8 cellular contexts compared by ENCODE assay signal in genomic region chr1:27522148-27522859, GRCh38.
DNase-seq lines count a peak whose midpoint lies in the region.

No MANE protein-coding gene starts in this region.

- H3K4me3 ChIP-seq in BLaER1 treated with 17β-estradiol and CSF1 and Interleukin-3, amounts not matched to agents 10 nM and 100 nM: peak overlapping the region in 5 of 10 experiments; percentile 2 to 31 (median 13); a peak in 5 of 20 replicates
- H3K4me3 ChIP-seq in iPS-20b (ENCODE audit: low read length): no peak overlapping the region

- H3K9me3 ChIP-seq in BLaER1 treated with 17β-estradiol and CSF1 and Interleukin-3, amounts not matched to agents 10 nM and 100 nM (replicated peaks in 1 of 11): no peaks in the 10 kb centered on the region
- H3K9me3 ChIP-seq in iPS-20b (ENCODE audit: insufficient read depth, low read depth, low read length): no peaks in the 10 kb centered on the region

- H4K20me1 ChIP-seq in BLaER1 treated with 17β-estradiol and CSF1 and Interleukin-3, amounts not matched to agents 10 nM and 100 nM: no peaks in the 10 kb centered on the region

- H3K4me1 ChIP-seq in BLaER1 treated with 17β-estradiol and CSF1 and Interleukin-3, amounts not matched to agents 10 nM and 100 nM: peaks cover 72 to 88% (median 80%) of the 10 kb centered on the region in 10 experiments
- peaks cover 37% of the 10 kb centered on the region for H3K4me1 ChIP-seq in iPS-20b (ENCODE audit: insufficient read depth, low read length)

- DNase-seq in NCI-H748 treated with DMSO at 0.1 percent for 48 hours (lab: John Stamatoyannopoulos, UW): peak; percentile 51
- peak; percentile 38 for DNase-seq in activated T-helper 9 cell treated with anti-CD3 and anti-CD28 coated beads, Interleukin-2, amount 50 U/mL, for 16 hours (ENCODE audit: low read depth)
- peak; percentile 51 to 63 for DNase-seq in stimulated activated CD8-positive, alpha-beta memory T cell treated with anti-CD3 and anti-CD28 coated beads, Interleukin-2, amount 100 ng/mL, for 48 hours (ENCODE audit: low read depth in 2 of 2)
- no peak for DNase-seq in GOT3 (lab: John Stamatoyannopoulos, UW)
- DNase-seq in OCI-M1 (lab: John Stamatoyannopoulos, UW): no peak
- no peak for DNase-seq in SIG-M5 (lab: John Stamatoyannopoulos, UW)

- peak overlapping the region in 9 of 11 experiments; percentile 36 to 77 (median 64); a peak in 16 of 22 replicates for H3K9ac ChIP-seq in BLaER1 treated with 17β-estradiol and CSF1 and Interleukin-3, amounts not matched to agents 10 nM and 100 nM
- peak overlapping the region; percentile 42; the same call in 1 of the 2 replicates for H3K9ac ChIP-seq in iPS-20b (ENCODE audit: low read depth, low read length)

- H3K4me2 ChIP-seq in BLaER1 treated with 17β-estradiol and CSF1 and Interleukin-3, amounts not matched to agents 10 nM and 100 nM: peak overlapping the region; percentile 91 to 100 (median 99)

- no peaks in the 10 kb centered on the region for H3K27me3 ChIP-seq in BLaER1 treated with 17β-estradiol and CSF1 and Interleukin-3, amounts not matched to agents 10 nM and 100 nM
- no peaks in the 10 kb centered on the region for H3K27me3 ChIP-seq in iPS-20b (ENCODE audit: insufficient read depth, low read length)

- no peaks in the 10 kb centered on the region for H3K36me3 ChIP-seq in BLaER1 treated with 17β-estradiol and CSF1 and Interleukin-3, amounts not matched to agents 10 nM and 100 nM
- no peaks in the 10 kb centered on the region for H3K36me3 ChIP-seq in iPS-20b (ENCODE audit: insufficient read depth, low read depth, low read length)

- H3K27ac ChIP-seq in BLaER1 treated with 17β-estradiol and CSF1 and Interleukin-3, amounts not matched to agents 10 nM and 100 nM: peak overlapping the region in 10 of 11 experiments; percentile 38 to 92 (median 69); a peak in 17 of 22 replicates
- H3K27ac ChIP-seq in iPS-20b (ENCODE audit: low read length): no peak overlapping the region

Comparison
In these comparisons a context has a peak if more than half of its experiments do, and no peak if none do; other contexts are left out.
1. DNase-seq: peak in NCI-H748 treated with DMSO at 0.1 percent for 48 hours (single experiment), activated T-helper 9 cell treated with anti-CD3 and anti-CD28 coated beads, Interleukin-2, amount 50 U/mL, for 16 hours (single experiment) and stimulated activated CD8-positive, alpha-beta memory T cell treated with anti-CD3 and anti-CD28 coated beads, Interleukin-2, amount 100 ng/mL, for 48 hours (2 of 2); none in GOT3 (single experiment), OCI-M1 (single experiment) and SIG-M5 (single experiment).